Comparison of ENCODE assay signal across 18 cellular contexts in genomic region chr2:105907159-105907558, GRCh38.
DNase-seq lines count a peak whose midpoint lies in the region; ATAC-seq and TF ChIP-seq lines count a peak whose summit lies in the region.
"Had no signal": no experiment of that assay in that cellular context is flagged by ENCODE, and none has a peak within 500 bp of the region (broad histone marks: within the 10 kb centered on the region; RNA-seq: fewer than 3 reads in every experiment).

No MANE protein-coding gene starts in this region.

- TF ChIP-seq POLR2A in gastrocnemius medialis (IDR thresholded peaks at IDR 0.05) = no peak

- H3K4me3 Mint-ChIP-seq in CD4-positive, CD25-positive, alpha-beta regulatory T cell = peak overlapping the region in 1 of 4 donors; percentile 41
- no peak overlapping the region for H3K4me3 Mint-ChIP-seq in CD8-positive, alpha-beta T cell

- H3K4me3 ChIP-seq in CD4-positive, CD25-positive, alpha-beta regulatory T cell (ENCODE audit: low read depth, low read length) = no peak overlapping the region
- no peak overlapping the region for H3K4me3 ChIP-seq in CD8-positive, alpha-beta T cell (ENCODE audit: low read depth, low read length)
- H3K4me3 ChIP-seq in choroid plexus epithelial cell (ENCODE audit: low read depth, low read length) (no peak overlapping the region), gastrocnemius medialis (no peak overlapping the region), MM.1S (ENCODE audit: low read length) (no peak overlapping the region)
- H3K4me3 ChIP-seq: SJCRH30 had no signal

- H3K79me2 ChIP-seq in MM.1S (ENCODE audit: low read length) = no peaks in the 10 kb centered on the region

- no peak overlapping the region for H3K27ac ChIP-seq in CD4-positive, CD25-positive, alpha-beta regulatory T cell (ENCODE audit: insufficient read depth, low read length, poor library complexity, severe bottlenecking)
- H3K27ac ChIP-seq in CD8-positive, alpha-beta T cell (ENCODE audit: low read depth, low read length) = no peak overlapping the region
- H3K27ac ChIP-seq in gastrocnemius medialis (peak overlapping the region; percentile 53 to 91 (median 88)), MM.1S (ENCODE audit: low read length) (no peak overlapping the region)
- H3K27ac ChIP-seq: KMS-11, SJCRH30 had no signal

- no peaks in the 10 kb centered on the region for H3K27me3 Mint-ChIP-seq in CD4-positive, CD25-positive, alpha-beta regulatory T cell
- H3K27me3 Mint-ChIP-seq in CD8-positive, alpha-beta T cell (ENCODE audit: low read depth) = no peaks in the 10 kb centered on the region

- no peak overlapping the region for H3K4me2 ChIP-seq in MM.1S (ENCODE audit: low read depth, low read length)
- H3K4me2 ChIP-seq: KMS-11 had no signal

- no peaks in the 10 kb centered on the region for H3K36me3 ChIP-seq in CD4-positive, CD25-positive, alpha-beta regulatory T cell (ENCODE audit: control insufficient read depth, insufficient read depth, low read length)
- H3K36me3 ChIP-seq in CD8-positive, alpha-beta T cell (ENCODE audit: insufficient read depth, low read length) = no peaks in the 10 kb centered on the region
- H3K36me3 ChIP-seq in gastrocnemius medialis (no peaks in the 10 kb centered on the region), MM.1S (replicated peaks; ENCODE audit: insufficient read depth, low read length) (no peaks in the 10 kb centered on the region)
- H3K36me3 ChIP-seq: BE2C, SJCRH30 had no signal

- no peaks in the 10 kb centered on the region for H3F3A ChIP-seq in MM.1S (ENCODE audit: insufficient read depth, low read length)

- H3K9me3 Mint-ChIP-seq in CD4-positive, CD25-positive, alpha-beta regulatory T cell = peaks cover 0 to 7% (median 2%) of the 10 kb centered on the region in 7 donors
- H3K9me3 Mint-ChIP-seq in CD8-positive, alpha-beta T cell = peaks cover 2% of the 10 kb centered on the region

- intact Hi-C loops in CD8-positive, alpha-beta T cell (cut with DNase I, micrococcal nuclease) = no loop called here
- intact Hi-C loops in gastrocnemius medialis (cut with DNase I; ENCODE audit: low total_unique reads) = loop anchor here (5.0 to 10.0 kb wide), 3 partner anchors 40 to 512 kb away; partner anchors contain the start of gene FHL2

- H3K27me3 ChIP-seq in CD4-positive, CD25-positive, alpha-beta regulatory T cell (ENCODE audit: control insufficient read depth, insufficient read depth, low read length) = no peaks in the 10 kb centered on the region
- no peaks in the 10 kb centered on the region for H3K27me3 ChIP-seq in CD8-positive, alpha-beta T cell (ENCODE audit: insufficient read depth, low read length)
- H3K27me3 ChIP-seq in gastrocnemius medialis (no peaks in the 10 kb centered on the region), MM.1S (replicated peaks; ENCODE audit: insufficient read depth, low read length) (no peaks in the 10 kb centered on the region)
- H3K27me3 ChIP-seq: BE2C, SJCRH30 had no signal

- POLR2A ChIA-PET in CD8-positive, alpha-beta T cell (lab: Charles Lee) = interaction anchor here (2.3 kb wide), 1 partner anchor 10 kb away, joined by 8 read pairs; no protein-coding TSS in a partner anchor

- no peaks in the 10 kb centered on the region for H3K9me2 ChIP-seq in MM.1S (replicated peaks; ENCODE audit: insufficient read depth, low read length)

- in situ Hi-C loops in gastrocnemius medialis (cut with MboI; ENCODE audit: low sequenced_read_pairs in 4 of 4) = no loop called here

- peaks cover 8% of the 10 kb centered on the region for H3K36me3 Mint-ChIP-seq in CD4-positive, CD25-positive, alpha-beta regulatory T cell
- peaks cover 8% of the 10 kb centered on the region for H3K36me3 Mint-ChIP-seq in CD8-positive, alpha-beta T cell

- H2AFZ ChIP-seq in MM.1S (ENCODE audit: low read length) = no peak overlapping the region

- DNase-seq in CD4-positive, CD25-positive, alpha-beta regulatory T cell = no peak
- no peak for DNase-seq in CD8-positive, alpha-beta T cell
- DNase-seq in choroid plexus epithelial cell (ENCODE audit: low read depth) = peak; percentile 9
- DNase-seq in gastrocnemius medialis = no peak
- no peak for DNase-seq in GM19240 (ENCODE audit: insufficient read length, low spot score)
- DNase-seq in MM.1S = no peak
- DNase-seq in NCI-H187 (lab: John Stamatoyannopoulos, UW) = no peak
- DNase-seq: BE2C, Caco-2, DMS 273 treated with DMSO at 0.1 percent for 48 hours, DMS79 treated with DMSO at 0.1 percent for 48 hours, H7, IMR-90, NCI-H1694, NCI-H446 treated with DMSO at 0.1 percent for 48 hours, NCI-H526 treated with DMSO at 0.1 percent for 48 hours, SJCRH30 had no signal

- no peak for TF ChIP-seq CTCF in CD8-positive, alpha-beta T cell (IDR thresholded peaks at IDR 0.05)
- no peak for TF ChIP-seq CTCF in choroid plexus epithelial cell (conservative IDR thresholded peaks at IDR 0.05; ENCODE audit: low read depth, low read length)
- no peak for TF ChIP-seq CTCF in gastrocnemius medialis (IDR thresholded peaks at IDR 0.05 in 4 of 5, conservative IDR thresholded peaks at IDR 0.05 in 1 of 5)
- no peak for TF ChIP-seq CTCF in MM.1S (IDR thresholded peaks at IDR 0.05; ENCODE audit: low read length)

- no peaks in the 10 kb centered on the region for H4K20me1 ChIP-seq in MM.1S (ENCODE audit: insufficient read depth, low read length)

- peak overlapping the region in 2 of 3 donors; percentile 49 to 77 for H3K27ac Mint-ChIP-seq in CD4-positive, CD25-positive, alpha-beta regulatory T cell
- peak overlapping the region; percentile 82 for H3K27ac Mint-ChIP-seq in CD8-positive, alpha-beta T cell

- peaks cover 8 to 55% (median 39%) of the 10 kb centered on the region in 4 donors for H3K4me1 Mint-ChIP-seq in CD4-positive, CD25-positive, alpha-beta regulatory T cell
- peaks cover 56% of the 10 kb centered on the region for H3K4me1 Mint-ChIP-seq in CD8-positive, alpha-beta T cell (ENCODE audit: low read depth)

- no peak overlapping the region for H3K9ac ChIP-seq in MM.1S (ENCODE audit: low read length)
- H3K9ac ChIP-seq: KMS-11 had no signal

- H3K9me3 ChIP-seq in CD4-positive, CD25-positive, alpha-beta regulatory T cell (ENCODE audit: control insufficient read depth in 2 of 2, low read length in 2 of 2) = no peaks in the 10 kb centered on the region
- H3K9me3 ChIP-seq in CD8-positive, alpha-beta T cell (ENCODE audit: low read length) = no peaks in the 10 kb centered on the region
- H3K9me3 ChIP-seq in gastrocnemius medialis (no peaks in the 10 kb centered on the region), MM.1S (replicated peaks; ENCODE audit: insufficient read depth, low read length) (no peaks in the 10 kb centered on the region)
- H3K9me3 ChIP-seq: BE2C, Caco-2, SJCRH30 had no signal

- peaks cover 18% of the 10 kb centered on the region for H3K4me1 ChIP-seq in CD4-positive, CD25-positive, alpha-beta regulatory T cell (ENCODE audit: control insufficient read depth, insufficient read depth, low read length, poor library complexity, severe bottlenecking)
- peaks cover 19% of the 10 kb centered on the region for H3K4me1 ChIP-seq in CD8-positive, alpha-beta T cell (ENCODE audit: insufficient read depth, low read length)
- H3K4me1 ChIP-seq in gastrocnemius medialis (peaks cover 56 to 58% of the 10 kb centered on the region in 2 donors), MM.1S (ENCODE audit: low read length) (no peaks in the 10 kb centered on the region)
- H3K4me1 ChIP-seq: BE2C, Caco-2 had no signal

- CTCF ChIA-PET in CD8-positive, alpha-beta T cell (lab: Charles Lee) = interaction anchor here (1.0 kb wide), 1 partner anchor 8 kb away, joined by 3 read pairs; no protein-coding TSS in a partner anchor

- no peak for ATAC-seq in CD4-positive, CD25-positive, alpha-beta regulatory T cell (ENCODE audit: low read depth in 2 of 2)
- ATAC-seq in CD8-positive, alpha-beta T cell = no peak
- ATAC-seq in gastrocnemius medialis = no peak

Comparison
In these comparisons a context has a peak if more than half of its experiments do, and no peak if none do; other contexts are left out.
1. H3K27ac ChIP-seq: peak in gastrocnemius medialis (4 of 4); none in CD4-positive, CD25-positive, alpha-beta regulatory T cell (single experiment), CD8-positive, alpha-beta T cell (single experiment) and MM.1S (single experiment).